28 cellular contexts compared by ENCODE assay signal in the genomic region with DNA sequence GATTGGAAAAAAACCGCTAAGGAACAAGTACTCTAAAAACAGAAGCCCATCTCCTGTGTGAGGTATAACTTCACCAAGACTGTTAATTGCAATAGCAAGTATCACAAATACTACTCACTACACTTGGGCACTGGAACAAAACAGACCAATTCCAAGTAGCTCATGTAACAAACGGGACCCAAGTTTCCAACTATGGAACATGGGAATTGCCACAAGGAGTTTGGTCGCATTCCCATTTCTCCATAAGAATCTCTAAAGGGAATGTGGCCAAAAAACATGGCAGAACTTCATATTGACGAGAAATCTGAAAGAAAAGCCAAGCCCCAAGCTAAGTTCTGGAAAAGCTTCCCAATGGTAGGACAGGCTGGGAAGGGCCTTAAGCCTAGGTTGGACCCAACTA.
DNase-seq lines count a peak whose midpoint lies in the region; ATAC-seq, FAIRE-seq and TF ChIP-seq lines count a peak whose summit lies in the region.
"Had no signal": no experiment of that assay in that cellular context is flagged by ENCODE, and none has a peak within 500 bp of the region (broad histone marks: within the 10 kb centered on the region; RNA-seq: fewer than 3 reads in every experiment).

No MANE protein-coding gene starts in this region.

- dilution Hi-C loops in mammary epithelial cell (cut with HindIII; ENCODE audit: low sequenced_read_pairs): no loop called here

- FAIRE-seq in small intestine (lab: Jason Lieb, UNC): no peak
- FAIRE-seq: A204.1 had no signal

- no TSS peak for BruUV-seq in mammary epithelial cell (replicated peaks; lab: Mats Ljungman, UMichigan)

- no peak overlapping the region for H3K9ac ChIP-seq in mammary epithelial cell (ENCODE audit: insufficient read depth, low read length)
- H3K9ac ChIP-seq in muscle layer of colon (ENCODE audit: low read length): no peak overlapping the region
- H3K9ac ChIP-seq: BLaER1 had no signal

- DNase-seq in breast epithelium (ENCODE audit: low spot score in 2 of 2) (no peak), mammary epithelial cell (no peak), dorsolateral prefrontal cortex (no peak), upper lobe of left lung (no peak), dedifferentiated amniotic fluid mesenchymal stem cell (ENCODE audit: extremely low spot score) (no peak), small intestine (no peak)
- DNase-seq: activated CD4-positive, alpha-beta T cell treated with anti-CD3 and anti-CD28 coated beads, Interleukin-2, amount 50 U/mL, for 48 hours; activated effector memory CD4-positive, alpha-beta T cell treated with anti-CD3 and anti-CD28 coated beads, Interleukin-2, amount 50 U/mL, for 16 hours; activated naive CD8-positive, alpha-beta T cell treated with anti-CD3 and anti-CD28 coated beads, Interleukin-2, amount 50 U/mL, for 24 hours; Calu3; effector CD8-positive, alpha-beta T cell; head of caudate nucleus; Kasumi-1; NCI-H1048; NCI-H2107; NCI-H510A; NK-92 treated with Interleukin-12 subunit alpha and Interleukin-12 subunit beta, amount 100 ng/mL, for 24 hours; stimulated activated CD4-positive, alpha-beta T cell treated with anti-CD3 and anti-CD28 coated beads, Interleukin-1b, Interleukin-23, amount 100 ng/mL, for 48 hours; stimulated activated naive B cell treated with anti-CD40 and anti-IgM and Interleukin-4, amounts not matched to agents 10 μg/mL and 1 μg/mL and 100 μg/mL, for 72 hours; trophoblast cell had no signal

- intact Hi-C loops in breast epithelium (cut with DNase I; ENCODE audit: low total_unique reads): no loop called here
- intact Hi-C loops in mammary epithelial cell (cut with micrococcal nuclease): no loop called here
- intact Hi-C loops in dorsolateral prefrontal cortex (cut with DNase I): no loop called here

- no peak overlapping the region for H3K4me3 ChIP-seq in breast epithelium
- no peak overlapping the region for H3K4me3 ChIP-seq in mammary epithelial cell (replicated peaks in 1 of 3; ENCODE audit: insufficient read depth in 1 of 3, low read depth in 2 of 3, low read length in 3 of 3)
- no peak overlapping the region for H3K4me3 ChIP-seq in dorsolateral prefrontal cortex
- peak overlapping the region in 1 of 2 donors; percentile 8 for H3K4me3 ChIP-seq in muscle layer of colon (ENCODE audit: low read depth in 1 of 2, low read length in 2 of 2)
- no peak overlapping the region for H3K4me3 ChIP-seq in upper lobe of left lung
- no peak overlapping the region for H3K4me3 ChIP-seq in small intestine (ENCODE audit: low read depth in 1 of 2, low read length in 2 of 2)
- H3K4me3 ChIP-seq: BLaER1, ovary, SK-N-MC had no signal

- CTCF ChIA-PET in mammary epithelial cell (lab: Charles Lee; ENCODE audit: low non-redundant PET): no interaction called here

- in situ Hi-C loops in mammary epithelial cell (cut with MboI; ENCODE audit: low sequenced_read_pairs in 2 of 2): no loop called here

- H4K20me1 ChIP-seq in mammary epithelial cell (ENCODE audit: insufficient read depth, low read length): no peaks in the 10 kb centered on the region
- H4K20me1 ChIP-seq: BLaER1 had no signal

- H3K9me3 ChIP-seq in breast epithelium (no peaks in the 10 kb centered on the region), mammary epithelial cell (replicated peaks; ENCODE audit: insufficient read depth, low read length) (no peaks in the 10 kb centered on the region), muscle layer of colon (ENCODE audit: low read length) (no peaks in the 10 kb centered on the region), upper lobe of left lung (no peaks in the 10 kb centered on the region), small intestine (ENCODE audit: control insufficient read depth, low read depth) (no peaks in the 10 kb centered on the region)
- H3K9me3 ChIP-seq: BLaER1, ovary had no signal

- TF ChIP-seq POLR2A in breast epithelium (IDR thresholded peaks at IDR 0.05) (no peak), upper lobe of left lung (IDR thresholded peaks at IDR 0.05) (no peak)

- 87% methylated on average over 4 of the region's 4 CpGs for WGBS in mammary epithelial cell (ENCODE audit: low coverage, missing lambda C conversion rate)
- WGBS in upper lobe of left lung, 2 donors: 85 to 89% methylated on average over 4 of the region's 4 CpGs
- WGBS in small intestine, 3 donors: 86 to 95% (median 92%) methylated on average over 4 of the region's 4 CpGs

- H3K27ac ChIP-seq in breast epithelium (peak overlapping the region; percentile 46 to 64), mammary epithelial cell (ENCODE audit: insufficient read depth, low read depth, low read length) (no peak overlapping the region), dorsolateral prefrontal cortex (peak overlapping the region in 44 of 59 donors; percentile 1 to 82 (median 56)), muscle layer of colon (ENCODE audit: low read depth, low read length) (peak overlapping the region; percentile 36), upper lobe of left lung (peak overlapping the region in 3 of 4 donors; percentile 31 to 62 (median 40)), small intestine (ENCODE audit: low read depth in 1 of 2, low read length in 1 of 2) (peak overlapping the region in 1 of 2 donors; percentile 55)
- H3K27ac ChIP-seq: BLaER1, SK-N-MC had no signal

- ATAC-seq in upper lobe of left lung (ENCODE audit: low FRiP score in 2 of 2) (peak in 1 of 2 donors; percentile 24), HG03280 (IDR thresholded peaks at IDR 0.05; ENCODE audit: unreplicated experiment) (no peak)
- ATAC-seq: activated naive CD8-positive, alpha-beta T cell treated with anti-CD3 and anti-CD28 coated beads, Interleukin-2, amount 50 U/mL, for 24 hours; HCT116; stimulated activated naive B cell treated with anti-CD40 and anti-IgM and Interleukin-4, amounts not matched to agents 10 μg/mL and 1 μg/mL and 100 μg/mL, for 72 hours; WTC11 had no signal

- H3K4me1 ChIP-seq in breast epithelium: peaks cover 5 to 7% of the 10 kb centered on the region in 2 donors
- H3K4me1 ChIP-seq in mammary epithelial cell (ENCODE audit: insufficient read depth, low read length): peaks cover 12% of the 10 kb centered on the region
- peaks cover 51% of the 10 kb centered on the region for H3K4me1 ChIP-seq in muscle layer of colon (ENCODE audit: insufficient read depth, low read length)
- H3K4me1 ChIP-seq in upper lobe of left lung: peaks cover 15 to 35% (median 20%) of the 10 kb centered on the region in 4 donors
- peaks cover 0 to 6% of the 10 kb centered on the region in 2 donors for H3K4me1 ChIP-seq in small intestine (ENCODE audit: control insufficient read depth in 2 of 2, insufficient read depth in 1 of 2, low read depth in 1 of 2, low read length in 1 of 2)
- H3K4me1 ChIP-seq: BLaER1 had no signal

- no peak for TF ChIP-seq EP300 in upper lobe of left lung (IDR thresholded peaks at IDR 0.05)

- H3K36me3 ChIP-seq in breast epithelium (no peaks in the 10 kb centered on the region), mammary epithelial cell (ENCODE audit: insufficient read depth, low read length) (no peaks in the 10 kb centered on the region), muscle layer of colon (ENCODE audit: insufficient read depth, low read length) (no peaks in the 10 kb centered on the region), upper lobe of left lung (peaks cover 0 to 3% (median 0%) of the 10 kb centered on the region in 4 donors), small intestine (ENCODE audit: control insufficient read depth in 2 of 2, insufficient read depth in 2 of 2, low read length in 2 of 2) (peaks cover 2 to 3% of the 10 kb centered on the region in 2 donors)
- H3K36me3 ChIP-seq: ovary had no signal

- TF ChIP-seq CTCF in breast epithelium (IDR thresholded peaks at IDR 0.05): no peak
- no peak for TF ChIP-seq CTCF in mammary epithelial cell (conservative IDR thresholded peaks at IDR 0.05 in 1 of 2, IDR thresholded peaks at IDR 0.05 in 1 of 2; ENCODE audit: extremely low read depth in 1 of 2, insufficient read depth in 1 of 2, low read depth in 1 of 2, low read length in 2 of 2)
- no peak for TF ChIP-seq CTCF in dorsolateral prefrontal cortex (IDR thresholded peaks at IDR 0.05 in 54 of 56, conservative IDR thresholded peaks at IDR 0.05 in 2 of 56; ENCODE audit: low read depth in 1 of 56, partially characterized antibody in 56 of 56)
- no peak for TF ChIP-seq CTCF in upper lobe of left lung (IDR thresholded peaks at IDR 0.05)

- H2AFZ ChIP-seq in mammary epithelial cell (ENCODE audit: low read depth, low read length): no peak overlapping the region

- no peak overlapping the region for H3K4me2 ChIP-seq in mammary epithelial cell (ENCODE audit: insufficient read depth, low read depth, low read length)
- H3K4me2 ChIP-seq: BLaER1 had no signal

- no peaks in the 10 kb centered on the region for H3K79me2 ChIP-seq in mammary epithelial cell (ENCODE audit: insufficient read depth, low read length)

- H3K27me3 ChIP-seq in breast epithelium (no peaks in the 10 kb centered on the region), mammary epithelial cell (ENCODE audit: insufficient read depth, low read length) (no peaks in the 10 kb centered on the region), dorsolateral prefrontal cortex (no peaks in the 10 kb centered on the region), muscle layer of colon (ENCODE audit: control insufficient read depth in 1 of 2, insufficient read depth in 2 of 2, low read length in 2 of 2) (no peaks in the 10 kb centered on the region), upper lobe of left lung (no peaks in the 10 kb centered on the region), small intestine (ENCODE audit: control insufficient read depth in 2 of 2, insufficient read depth in 2 of 2, low read length in 2 of 2) (no peaks in the 10 kb centered on the region)
- H3K27me3 ChIP-seq: BLaER1, ovary had no signal
